ENCODE assay signal across 7 cellular contexts in genomic region chr13:108269601-108270328, GRCh38. TPM values are rescaled to one million over a fixed set of nuclear protein-coding genes. Genes with fewer than 3 reads are reported as not detected.
DNase-seq lines count a peak whose midpoint lies in the region; ATAC-seq and TF ChIP-seq lines count a peak whose summit lies in the region.

Gene TNFSF13B (plus strand): TSS chr13:108269718. CDS start chr13:108269896, 178 bp downstream.

- peaks cover 0 to 2% of the 10 kb centered on the region in 2 donors for H3K9me3 Mint-ChIP-seq in activated T-cell treated with anti-CD3 and anti-CD28 coated beads, Interleukin-2, amount 50 U/mL, for 72 hours

- H3K36me3 ChIP-seq in ovary (no peaks in the 10 kb centered on the region), uterus (no peaks in the 10 kb centered on the region)

- intact Hi-C loops in ovary (cut with DNase I) (no loop called here), uterus (cut with DNase I; ENCODE audit: low total_unique reads) (no loop called here)

- TF ChIP-seq POLR2A in ovary (IDR thresholded peaks at IDR 0.05), result no peak
- TF ChIP-seq POLR2A in uterus (IDR thresholded peaks at IDR 0.05), result no peak

- peaks cover 51% of the 10 kb centered on the region for H3K4me1 Mint-ChIP-seq in activated T-cell treated with anti-CD3 and anti-CD28 coated beads, Interleukin-2, amount 50 U/mL, for 72 hours (ENCODE audit: low read depth)

- ATAC-seq in GM18508 (IDR thresholded peaks at IDR 0.05; ENCODE audit: insufficient read depth, unreplicated experiment) (peak; percentile 62), HG02798 (IDR thresholded peaks at IDR 0.05; ENCODE audit: poor library complexity, unreplicated experiment) (peak; percentile 80)
- ATAC-seq in activated T-cell treated with anti-CD3 and anti-CD28 coated beads, Interleukin-2, amount 50 U/mL, for 72 hours (replicated peaks in 1 of 2), result peak; percentile 73 to 79

- H3K27me3 ChIP-seq in ovary, result no peaks in the 10 kb centered on the region
- H3K27me3 ChIP-seq in uterus, result no peaks in the 10 kb centered on the region

- no peak for TF ChIP-seq EP300 in ovary (IDR thresholded peaks at IDR 0.05)

- peak; percentile 94 for DNase-seq in NOMO-1 treated with DMSO at 0.1 percent for 48 hours (lab: John Stamatoyannopoulos, UW; ENCODE audit: unreplicated experiment)
- DNase-seq in activated T-cell treated with anti-CD3 and anti-CD28 coated beads, Interleukin-2, amount 50 U/mL, for 72 hours, result peak; percentile 45 to 53
- peak; percentile 22 to 56 for DNase-seq in foreskin fibroblast
- peak in 4 of 5 donors; percentile 9 to 41 (median 23) for DNase-seq in ovary
- DNase-seq in uterus, result no peak

- H3K4me3 Mint-ChIP-seq in activated T-cell treated with anti-CD3 and anti-CD28 coated beads, Interleukin-2, amount 50 U/mL, for 72 hours, result peak within 1 kb of the TSS; percentile 84 to 86

- H3K9me3 ChIP-seq in ovary (no peaks in the 10 kb centered on the region), uterus (no peaks in the 10 kb centered on the region)

- 1% methylated on average over 16 of the region's 16 CpGs for WGBS in ovary, 3 donors

- peaks cover 1% of the 10 kb centered on the region for H3K4me1 ChIP-seq in ovary (ENCODE audit: insufficient read depth)
- no peaks in the 10 kb centered on the region for H3K4me1 ChIP-seq in uterus

- H3K27ac Mint-ChIP-seq in activated T-cell treated with anti-CD3 and anti-CD28 coated beads, Interleukin-2, amount 50 U/mL, for 72 hours, result peak within 1 kb of the TSS; percentile 91

- no peaks in the 10 kb centered on the region for H3K36me3 Mint-ChIP-seq in activated T-cell treated with anti-CD3 and anti-CD28 coated beads, Interleukin-2, amount 50 U/mL, for 72 hours (ENCODE audit: insufficient read depth in 2 of 2)

- H3K27ac ChIP-seq in ovary (no peak within 1 kb of the TSS), uterus (peak within 1 kb of the TSS; percentile 13 to 65)

- H3K4me3 ChIP-seq in foreskin fibroblast (ENCODE audit: low read depth in 1 of 2, low read length in 2 of 2) (peak within 1 kb of the TSS; percentile 33 to 40), ovary (peak within 1 kb of the TSS; percentile 35), uterus (peak within 1 kb of the TSS; percentile 26 to 30)

- no peaks in the 10 kb centered on the region for H3K27me3 Mint-ChIP-seq in activated T-cell treated with anti-CD3 and anti-CD28 coated beads, Interleukin-2, amount 50 U/mL, for 72 hours (ENCODE audit: low read depth)

- TF ChIP-seq CTCF in foreskin fibroblast (IDR thresholded peaks at IDR 0.05; ENCODE audit: low read depth, low read length) (no peak), ovary (IDR thresholded peaks at IDR 0.05) (no peak), uterus (IDR thresholded peaks at IDR 0.05) (no peak)

RNA-seq across cellular contexts. Expression of gene TNFSF13B, which starts in this region (rescaled TPM):
- total RNA-seq in activated T-cell treated with anti-CD3 and anti-CD28 coated beads, Interleukin-2, amount 50 U/mL, for 72 hours, result 1 to 10 TPM; 2.7 TPM
- total RNA-seq in ovary (1 to 10 TPM in 5 of 7 donors, under 1 TPM in 2; 0.88 to 3.4 (median 1.5) TPM), uterus (1 to 10 TPM in 2 of 4 donors, under 1 TPM in 1, not detected in 1; 0.29 to 3.7 (median 2.1) TPM)
- polyA plus RNA-seq in ovary, result 1 to 10 TPM; 1.9 to 5.9 TPM

Comparison
In these comparisons a context has a peak if more than half of its experiments do, and no peak if none do; other contexts are left out.
1. DNase-seq: peak in NOMO-1 treated with DMSO at 0.1 percent for 48 hours (single experiment), activated T-cell treated with anti-CD3 and anti-CD28 coated beads, Interleukin-2, amount 50 U/mL, for 72 hours (2 of 2), foreskin fibroblast (2 of 2) and ovary (4 of 5); none in uterus (0 of 2).
2. H3K27ac ChIP-seq: peak in uterus (2 of 2); none in ovary (0 of 2).
3. Peak in every context shown above with its lines, with median percentiles within 50 percentile points of each other: ATAC-seq and H3K4me3 ChIP-seq.